ENCODE assay signal across 23 cellular contexts in genomic region chr12:57103856-57104255, GRCh38. TPM values are rescaled to one million over a fixed set of nuclear protein-coding genes. Genes with fewer than 3 reads are reported as not detected.
DNase-seq lines count a peak whose midpoint lies in the region; ATAC-seq and TF ChIP-seq lines count a peak whose summit lies in the region.
"Had no signal": no experiment of that assay in that cellular context is flagged by ENCODE, and none has a peak within 500 bp of the region (broad histone marks: within the 10 kb centered on the region; RNA-seq: fewer than 3 reads in every experiment).

No MANE protein-coding gene starts in this region.

- peaks cover 26 to 27% of the 10 kb centered on the region in 2 experiments for H3K4me1 ChIP-seq in neutrophil (ENCODE audit: control insufficient read depth in 1 of 2, insufficient read depth in 1 of 2, low read depth in 1 of 2, low read length in 1 of 2)
- H3K4me1 ChIP-seq in mesendoderm (ENCODE audit: control insufficient read depth, low read depth, low read length): no peaks in the 10 kb centered on the region
- peaks cover 12% of the 10 kb centered on the region for H3K4me1 ChIP-seq in mucosa of descending colon (ENCODE audit: low read depth)

- POLR2A ChIA-PET in activated CD4-positive, alpha-beta T cell treated with anti-CD3 and anti-CD28 coated beads for 36 hours (lab: Charles Lee): interaction anchor here (0.9 kb wide), 1 partner anchor 8 kb away, joined by 3 read pairs; no protein-coding TSS in a partner anchor
- POLR2A ChIA-PET in activated naive CD8-positive, alpha-beta T cell treated with anti-CD3 and anti-CD28 coated beads, Interleukin-2, amount 10 ng/mL, durations not matched to agents 7 days and 5 days (lab: Charles Lee): interaction anchor here (0.6 to 4.1 kb wide), 5 partner anchors 8 to 25 kb away, joined by 3 to 21 read pairs (median 7); partner anchors contain the start of gene NEMP1

- DNase-seq in activated CD4-positive, alpha-beta T cell treated with anti-CD3 and anti-CD28 coated beads for 36 hours: no peak
- no peak for DNase-seq in activated CD4-positive, alpha-beta T cell treated with anti-CD3 and anti-CD28 coated beads for 4 hours
- DNase-seq in activated naive CD8-positive, alpha-beta T cell treated with anti-CD3 and anti-CD28 coated beads, Interleukin-2, amount 10 ng/mL, durations not matched to agents 7 days and 5 days: no peak
- DNase-seq in mesendoderm: no peak
- no peak for DNase-seq in mucosa of descending colon
- DNase-seq: 8988T; activated CD4-positive, alpha-beta memory T cell treated with anti-CD3 and anti-CD28 coated beads for 36 hours; GM23248; heart right ventricle; mammary epithelial cell; NCI-H1930; stimulated activated CD4-positive, alpha-beta T cell treated with anti-CD3 and anti-CD28 coated beads, Interleukin-12 subunit alpha, Interleukin-12 subunit beta, amount 100 ng/mL, for 4 hours; stimulated activated naive CD4-positive, alpha-beta T cell; transverse colon had no signal

- H3K9me3 Mint-ChIP-seq in activated CD4-positive, alpha-beta T cell treated with anti-CD3 and anti-CD28 coated beads for 36 hours (ENCODE audit: low read depth): no peaks in the 10 kb centered on the region
- no peaks in the 10 kb centered on the region for H3K9me3 Mint-ChIP-seq in activated naive CD8-positive, alpha-beta T cell treated with anti-CD3 and anti-CD28 coated beads, Interleukin-2, amount 10 ng/mL, durations not matched to agents 7 days and 5 days
- H3K9me3 Mint-ChIP-seq: activated CD4-positive, alpha-beta memory T cell treated with anti-CD3 and anti-CD28 coated beads for 36 hours; activated T-helper 17 cell treated with anti-CD3 and anti-CD28 coated beads, Interleukin-2, amount 50 U/mL, for 72 hours; IgD-negative memory B cell had no signal

- H3K9ac ChIP-seq in mesendoderm (ENCODE audit: low read length): no peak overlapping the region
- H3K9ac ChIP-seq: BLaER1, GM23248 had no signal

- WGBS in mesendoderm (ENCODE audit: extremely low coverage, insufficient coverage, low lambda C conversion rate): no CpG with 5 or more reads among the region's 7 CpGs

- no peak overlapping the region for H2AK5ac ChIP-seq in mesendoderm (ENCODE audit: low read length)

- no peak overlapping the region for H3K4me3 Mint-ChIP-seq in activated CD4-positive, alpha-beta T cell treated with anti-CD3 and anti-CD28 coated beads for 36 hours
- no peak overlapping the region for H3K4me3 Mint-ChIP-seq in activated naive CD8-positive, alpha-beta T cell treated with anti-CD3 and anti-CD28 coated beads, Interleukin-2, amount 10 ng/mL, durations not matched to agents 7 days and 5 days
- H3K4me3 Mint-ChIP-seq: activated CD4-positive, alpha-beta memory T cell treated with anti-CD3 and anti-CD28 coated beads for 36 hours; activated T-helper 17 cell treated with anti-CD3 and anti-CD28 coated beads, Interleukin-2, amount 50 U/mL, for 72 hours had no signal

- H3K27ac ChIP-seq in neutrophil (peak overlapping the region; percentile 92), mesendoderm (ENCODE audit: low read depth, low read length) (no peak overlapping the region)
- H3K27ac ChIP-seq: BLaER1, GM23248, heart right ventricle, transverse colon had no signal

- ATAC-seq in activated CD4-positive, alpha-beta T cell treated with anti-CD3 and anti-CD28 coated beads for 36 hours: peak; percentile 43
- no peak for ATAC-seq in activated naive CD8-positive, alpha-beta T cell treated with anti-CD3 and anti-CD28 coated beads, Interleukin-2, amount 10 ng/mL, durations not matched to agents 7 days and 5 days (ENCODE audit: low read depth)
- no peak for ATAC-seq in mucosa of descending colon
- ATAC-seq: activated T-helper 17 cell treated with anti-CD3 and anti-CD28 coated beads, Interleukin-2, amount 50 U/mL, for 72 hours; heart right ventricle had no signal

- intact Hi-C loops in activated CD4-positive, alpha-beta T cell treated with anti-CD3 and anti-CD28 coated beads for 36 hours (cut with DNase I, micrococcal nuclease): no loop called here
- intact Hi-C loops in mucosa of descending colon (cut with DNase I, micrococcal nuclease): no loop called here

- H2BK5ac ChIP-seq in mesendoderm (ENCODE audit: low read length): no peak overlapping the region

- H3K4me2 ChIP-seq in mesendoderm (ENCODE audit: low read length): no peak overlapping the region
- H3K4me2 ChIP-seq: BLaER1 had no signal

- H3K36me3 ChIP-seq in neutrophil (peaks cover 98% of the 10 kb centered on the region), mesendoderm (ENCODE audit: control insufficient read depth, insufficient read depth, low read length) (peaks cover 4% of the 10 kb centered on the region), mucosa of descending colon (ENCODE audit: low read depth) (no peaks in the 10 kb centered on the region)

- H3K27me3 ChIP-seq in neutrophil: no peaks in the 10 kb centered on the region
- no peaks in the 10 kb centered on the region for H3K27me3 ChIP-seq in mesendoderm (ENCODE audit: insufficient read depth, low read length, poor library complexity)
- H3K27me3 ChIP-seq: BLaER1, heart right ventricle, transverse colon had no signal

- H3K18ac ChIP-seq in mesendoderm (ENCODE audit: low read length): no peak overlapping the region

- no peak overlapping the region for H2BK120ac ChIP-seq in mesendoderm (ENCODE audit: low read depth, low read length)

- H3K56ac ChIP-seq in mesendoderm (ENCODE audit: low read length): no peak overlapping the region

- H3K79me2 ChIP-seq in mesendoderm (ENCODE audit: control insufficient read depth, insufficient read depth, low read length): no peaks in the 10 kb centered on the region

- H3K4me1 Mint-ChIP-seq in activated CD4-positive, alpha-beta T cell treated with anti-CD3 and anti-CD28 coated beads for 36 hours: peaks cover 63% of the 10 kb centered on the region
- H3K4me1 Mint-ChIP-seq in activated naive CD8-positive, alpha-beta T cell treated with anti-CD3 and anti-CD28 coated beads, Interleukin-2, amount 10 ng/mL, durations not matched to agents 7 days and 5 days: peaks cover 54% of the 10 kb centered on the region

- H3K79me1 ChIP-seq in mesendoderm (ENCODE audit: low read length): no peaks in the 10 kb centered on the region

- H3K27ac Mint-ChIP-seq in activated CD4-positive, alpha-beta T cell treated with anti-CD3 and anti-CD28 coated beads for 36 hours: peak overlapping the region; percentile 38
- peak overlapping the region; percentile 16 for H3K27ac Mint-ChIP-seq in activated naive CD8-positive, alpha-beta T cell treated with anti-CD3 and anti-CD28 coated beads, Interleukin-2, amount 10 ng/mL, durations not matched to agents 7 days and 5 days
- H3K27ac Mint-ChIP-seq: activated T-helper 17 cell treated with anti-CD3 and anti-CD28 coated beads, Interleukin-2, amount 50 U/mL, for 72 hours had no signal

- peaks cover 75% of the 10 kb centered on the region for H3K36me3 Mint-ChIP-seq in activated CD4-positive, alpha-beta T cell treated with anti-CD3 and anti-CD28 coated beads for 36 hours (ENCODE audit: low read depth)
- peaks cover 42% of the 10 kb centered on the region for H3K36me3 Mint-ChIP-seq in activated naive CD8-positive, alpha-beta T cell treated with anti-CD3 and anti-CD28 coated beads, Interleukin-2, amount 10 ng/mL, durations not matched to agents 7 days and 5 days

- H3K4me3 ChIP-seq in neutrophil (ENCODE audit: low read depth in 1 of 2, low read length in 1 of 2) (no peak overlapping the region), mesendoderm (ENCODE audit: low read length) (no peak overlapping the region), mucosa of descending colon (no peak overlapping the region)
- H3K4me3 ChIP-seq: BLaER1, GM23248, heart right ventricle, transverse colon had no signal

- H3K9me3 ChIP-seq in neutrophil (peaks cover 2% of the 10 kb centered on the region), mucosa of descending colon (no peaks in the 10 kb centered on the region)
- H3K9me3 ChIP-seq: BLaER1, heart right ventricle, transverse colon had no signal

- no peak overlapping the region for H4K5ac ChIP-seq in mesendoderm (ENCODE audit: low read length)

- TF ChIP-seq CTCF in neutrophil (IDR thresholded peaks at IDR 0.05): no peak
- TF ChIP-seq CTCF in mucosa of descending colon (IDR thresholded peaks at IDR 0.05): no peak

- no peak overlapping the region for H4K8ac ChIP-seq in mesendoderm (ENCODE audit: low read depth, low read length)

- H3K4ac ChIP-seq in mesendoderm (ENCODE audit: low read depth, low read length): no peak overlapping the region

- H3K27me3 Mint-ChIP-seq in activated CD4-positive, alpha-beta T cell treated with anti-CD3 and anti-CD28 coated beads for 36 hours: no peaks in the 10 kb centered on the region
- no peaks in the 10 kb centered on the region for H3K27me3 Mint-ChIP-seq in activated naive CD8-positive, alpha-beta T cell treated with anti-CD3 and anti-CD28 coated beads, Interleukin-2, amount 10 ng/mL, durations not matched to agents 7 days and 5 days
- H3K27me3 Mint-ChIP-seq: activated CD4-positive, alpha-beta memory T cell treated with anti-CD3 and anti-CD28 coated beads for 36 hours; activated T-helper 17 cell treated with anti-CD3 and anti-CD28 coated beads, Interleukin-2, amount 50 U/mL, for 72 hours; IgD-negative memory B cell had no signal

- H3K23ac ChIP-seq in mesendoderm (ENCODE audit: low read length): no peak overlapping the region

- CTCF ChIA-PET in activated CD4-positive, alpha-beta T cell treated with anti-CD3 and anti-CD28 coated beads for 36 hours (lab: Charles Lee): interaction anchor here (0.7 to 24.0 kb wide), 7 partner anchors 8 to 101 kb away, joined by 3 to 411 read pairs (median 4); partner anchors contain the start of gene NEMP1

- no peak overlapping the region for H2BK15ac ChIP-seq in mesendoderm (replicated peaks; ENCODE audit: low read depth)

RNA-seq across cellular contexts. Expression of gene STAT6, which starts 7.3 kb away (rescaled TPM):
- 100 to 1,000 TPM; 250 to 288 TPM for total RNA-seq in activated CD4-positive, alpha-beta T cell treated with anti-CD3 and anti-CD28 coated beads for 36 hours
- 100 to 1,000 TPM; 251 to 263 TPM for total RNA-seq in activated naive CD8-positive, alpha-beta T cell treated with anti-CD3 and anti-CD28 coated beads, Interleukin-2, amount 10 ng/mL, durations not matched to agents 7 days and 5 days
- 22.6 TPM for polyA plus RNA-seq in mesendoderm (2013, experiment 1 of 2)
- 22.2 TPM for polyA plus RNA-seq in mesendoderm (2013, experiment 2 of 2)
- total RNA-seq in mucosa of descending colon: 100 to 1,000 TPM; 219 to 286 (median 281) TPM
- polyA plus RNA-seq: neural cell had no signal

RNA-seq across cellular contexts. Expression of gene NAB2, which starts 14.9 kb away (rescaled TPM):
- total RNA-seq in activated CD4-positive, alpha-beta T cell treated with anti-CD3 and anti-CD28 coated beads for 36 hours: 10 to 100 TPM; 46.8 to 48.6 TPM
- 10 to 100 TPM; 13.1 to 16.1 TPM for total RNA-seq in activated naive CD8-positive, alpha-beta T cell treated with anti-CD3 and anti-CD28 coated beads, Interleukin-2, amount 10 ng/mL, durations not matched to agents 7 days and 5 days
- 10.0 TPM for polyA plus RNA-seq in mesendoderm (2013, experiment 1 of 2)
- 9.5 TPM for polyA plus RNA-seq in mesendoderm (2013, experiment 2 of 2)
- total RNA-seq in mucosa of descending colon: 10 to 100 TPM in 1 of 3 donors, 1 to 10 TPM in 2; 2.6 to 29.3 (median 3.9) TPM

RNA-seq across cellular contexts. Expression of gene LRP1, which starts 24.4 kb away (rescaled TPM):
- 1 to 10 TPM; 1.8 to 2.7 TPM for total RNA-seq in activated CD4-positive, alpha-beta T cell treated with anti-CD3 and anti-CD28 coated beads for 36 hours
- 1 to 10 TPM; 4.9 to 6.1 TPM for total RNA-seq in activated naive CD8-positive, alpha-beta T cell treated with anti-CD3 and anti-CD28 coated beads, Interleukin-2, amount 10 ng/mL, durations not matched to agents 7 days and 5 days
- polyA plus RNA-seq in mesendoderm (2013, experiment 1 of 2): 16.1 TPM
- polyA plus RNA-seq in mesendoderm (2013, experiment 2 of 2): 15.2 TPM
- total RNA-seq in mucosa of descending colon: 100 to 1,000 TPM; 128 to 223 (median 148) TPM

RNA-seq across cellular contexts. Expression of gene NEMP1, which starts 25.3 kb away (rescaled TPM):
- 10 to 100 TPM; 79.0 to 81.1 TPM for total RNA-seq in activated CD4-positive, alpha-beta T cell treated with anti-CD3 and anti-CD28 coated beads for 36 hours
- total RNA-seq in activated naive CD8-positive, alpha-beta T cell treated with anti-CD3 and anti-CD28 coated beads, Interleukin-2, amount 10 ng/mL, durations not matched to agents 7 days and 5 days: 10 to 100 TPM; 52.9 to 59.6 TPM
- 14.8 TPM for polyA plus RNA-seq in mesendoderm (2013, experiment 1 of 2)
- polyA plus RNA-seq in mesendoderm (2013, experiment 2 of 2): 14.9 TPM
- total RNA-seq in mucosa of descending colon: 10 to 100 TPM in 2 of 3 donors, 1 to 10 TPM in 1; 6.3 to 16.9 (median 10.2) TPM

RNA-seq across cellular contexts. Expression of gene LRP1-AS, which starts 43.6 kb away (rescaled TPM):
- total RNA-seq in activated CD4-positive, alpha-beta T cell treated with anti-CD3 and anti-CD28 coated beads for 36 hours: not detected
- total RNA-seq in activated naive CD8-positive, alpha-beta T cell treated with anti-CD3 and anti-CD28 coated beads, Interleukin-2, amount 10 ng/mL, durations not matched to agents 7 days and 5 days: not detected
- polyA plus RNA-seq in mesendoderm (2013, experiment 1 of 2): not detected
- not detected for polyA plus RNA-seq in mesendoderm (2013, experiment 2 of 2)
- total RNA-seq in mucosa of descending colon: not detected
- total RNA-seq: activated CD4-positive, alpha-beta memory T cell treated with anti-CD3 and anti-CD28 coated beads for 36 hours; activated T-helper 17 cell treated with anti-CD3 and anti-CD28 coated beads, Interleukin-2, amount 50 U/mL, for 72 hours; cerebellum; GM23248; heart right ventricle; mammary epithelial cell; NCI-H460; pulmonary artery endothelial cell; transverse colon had no signal
- polyA plus RNA-seq: heart right ventricle, IgD-negative memory B cell, keratinocyte, mammary epithelial cell, neural cell had no signal

Comparison
In these comparisons a context has a peak if more than half of its experiments do, and no peak if none do; other contexts are left out.
1. RNA of gene LRP1, which starts 24.4 kb away (total RNA-seq): 128 to 223 TPM in mucosa of descending colon; 4.9 to 6.1 TPM in activated naive CD8-positive, alpha-beta T cell treated with anti-CD3 and anti-CD28 coated beads, Interleukin-2, amount 10 ng/mL, durations not matched to agents 7 days and 5 days and 1.8 to 2.7 TPM in activated CD4-positive, alpha-beta T cell treated with anti-CD3 and anti-CD28 coated beads for 36 hours; every median in the first group is over 10 times any median in the second.